In genomic region chr10:27747096-27747451, GRCh38 we compare ENCODE assay signal across 15 cellular contexts. TPM values are rescaled to one million over a fixed set of nuclear protein-coding genes. Genes with fewer than 3 reads are reported as not detected.
DNase-seq lines count a peak whose midpoint lies in the region; ATAC-seq and TF ChIP-seq lines count a peak whose summit lies in the region.
"Had no signal": no experiment of that assay in that cellular context is flagged by ENCODE, and none has a peak within 500 bp of the region (broad histone marks: within the 10 kb centered on the region; RNA-seq: fewer than 3 reads in every experiment).

No MANE protein-coding gene starts in this region.

- no TSS peak for BruUV-seq in MCF 10A (replicated peaks; lab: Mats Ljungman, UMichigan)

- CTCF ChIA-PET in CD4-positive, alpha-beta memory T cell (lab: Charles Lee; ENCODE audit: partially characterized antibody) = interaction anchor here (1.1 to 1.4 kb wide), 2 partner anchors 494 to 646 kb away, joined by 3 to 5 read pairs; no protein-coding TSS in a partner anchor
- CTCF ChIA-PET in naive thymus-derived CD4-positive, alpha-beta T cell (lab: Charles Lee) = no interaction called here
- CTCF ChIA-PET in MCF 10A (lab: Yijun Ruan, JAX) = interaction anchor here (0.7 kb wide), 1 partner anchor 131 kb away, joined by 3 read pairs; no protein-coding TSS in a partner anchor

- H3K9me3 ChIP-seq in CD4-positive, alpha-beta memory T cell (ENCODE audit: control insufficient read depth in 1 of 2, low read length in 2 of 2) = no peaks in the 10 kb centered on the region
- no peaks in the 10 kb centered on the region for H3K9me3 ChIP-seq in GM23248 (ENCODE audit: low read depth)
- H3K9me3 ChIP-seq in naive thymus-derived CD4-positive, alpha-beta T cell (ENCODE audit: control insufficient read depth in 2 of 3, low read length in 3 of 3) = no peaks in the 10 kb centered on the region
- H3K9me3 ChIP-seq: heart right ventricle, right atrium auricular region, upper lobe of left lung had no signal

- H4K20me1 ChIP-seq in GM23248 (ENCODE audit: insufficient read depth) = no peaks in the 10 kb centered on the region

- no peak overlapping the region for H3K9ac ChIP-seq in GM23248

- no peak overlapping the region for H3K4me2 ChIP-seq in GM23248 (ENCODE audit: unreplicated experiment)

- H3K9me3 Mint-ChIP-seq in CD4-positive, alpha-beta memory T cell = peaks cover 0 to 3% (median 0%) of the 10 kb centered on the region in 8 donors
- no peaks in the 10 kb centered on the region for H3K9me3 Mint-ChIP-seq in central memory CD8-positive, alpha-beta T cell
- peaks cover 0 to 2% (median 0%) of the 10 kb centered on the region in 11 donors for H3K9me3 Mint-ChIP-seq in naive thymus-derived CD4-positive, alpha-beta T cell
- no peaks in the 10 kb centered on the region for H3K9me3 Mint-ChIP-seq in MCF 10A (ENCODE audit: unreplicated experiment)

- peaks cover 37 to 42% of the 10 kb centered on the region in 2 donors for H3K27me3 Mint-ChIP-seq in CD4-positive, alpha-beta memory T cell
- H3K27me3 Mint-ChIP-seq in central memory CD8-positive, alpha-beta T cell = peaks cover 84% of the 10 kb centered on the region
- H3K27me3 Mint-ChIP-seq in naive thymus-derived CD4-positive, alpha-beta T cell = peaks cover 53 to 81% (median 67%) of the 10 kb centered on the region in 5 donors
- no peaks in the 10 kb centered on the region for H3K27me3 Mint-ChIP-seq in MCF 10A (ENCODE audit: insufficient read depth, unreplicated experiment)

- peaks cover 45% of the 10 kb centered on the region for H3K4me1 ChIP-seq in CD4-positive, alpha-beta memory T cell (ENCODE audit: insufficient read depth, low read length)
- peaks cover 7% of the 10 kb centered on the region; the same call in 1 of the 2 replicates for H3K4me1 ChIP-seq in GM23248 (ENCODE audit: insufficient read depth)
- peaks cover 27 to 37% of the 10 kb centered on the region in 2 donors for H3K4me1 ChIP-seq in naive thymus-derived CD4-positive, alpha-beta T cell (ENCODE audit: control insufficient read depth in 2 of 2, insufficient read depth in 2 of 2, low read length in 2 of 2)

- no peaks in the 10 kb centered on the region for H3K9me2 ChIP-seq in GM23248 (ENCODE audit: insufficient read depth)

- peaks cover 35% of the 10 kb centered on the region for H3K27me3 ChIP-seq in CD4-positive, alpha-beta memory T cell (ENCODE audit: insufficient read depth, low read length)
- H3K27me3 ChIP-seq in GM23248 (replicated peaks; ENCODE audit: insufficient read depth) = peaks cover 14% of the 10 kb centered on the region
- peaks cover 8 to 41% of the 10 kb centered on the region in 2 donors for H3K27me3 ChIP-seq in naive thymus-derived CD4-positive, alpha-beta T cell (ENCODE audit: control insufficient read depth in 2 of 2, insufficient read depth in 2 of 2, low read length in 2 of 2)

- 69 to 75% methylated on average over 10 of the region's 10 CpGs for WGBS in GM23248 (ENCODE audit: low coverage in 1 of 2, low lambda C conversion rate in 2 of 2, missing lambda C conversion rate in 2 of 2), 2 experiments

- peak overlapping the region in 6 of 8 donors; percentile 69 to 87 (median 73) for H3K4me3 Mint-ChIP-seq in CD4-positive, alpha-beta memory T cell
- peak overlapping the region; percentile 2 for H3K4me3 Mint-ChIP-seq in central memory CD8-positive, alpha-beta T cell
- H3K4me3 Mint-ChIP-seq in naive thymus-derived CD4-positive, alpha-beta T cell = peak overlapping the region in 8 of 10 donors; percentile 45 to 93 (median 76)
- H3K4me3 Mint-ChIP-seq in MCF 10A (ENCODE audit: unreplicated experiment) = no peak overlapping the region

- in situ Hi-C loops in GM23248 (cut with MboI) = no loop called here

- peaks cover 0 to 6% of the 10 kb centered on the region in 2 donors for H3K36me3 Mint-ChIP-seq in CD4-positive, alpha-beta memory T cell
- H3K36me3 Mint-ChIP-seq in central memory CD8-positive, alpha-beta T cell (ENCODE audit: insufficient read depth) = peaks cover 16% of the 10 kb centered on the region
- peaks cover 0 to 5% (median 0%) of the 10 kb centered on the region in 5 donors for H3K36me3 Mint-ChIP-seq in naive thymus-derived CD4-positive, alpha-beta T cell
- H3K36me3 Mint-ChIP-seq in MCF 10A (ENCODE audit: insufficient read depth, unreplicated experiment) = no peaks in the 10 kb centered on the region

- no peaks in the 10 kb centered on the region for H3F3A ChIP-seq in GM23248 (ENCODE audit: insufficient read depth)

- POLR2A ChIA-PET in CD4-positive, alpha-beta memory T cell (lab: Charles Lee; ENCODE audit: partially characterized antibody) = no interaction called here
- POLR2A ChIA-PET in naive thymus-derived CD4-positive, alpha-beta T cell (lab: Charles Lee) = no interaction called here
- POLR2A ChIA-PET in MCF 10A (lab: Yijun Ruan, JAX) = no interaction called here

- no peak overlapping the region for H3K27ac ChIP-seq in CD4-positive, alpha-beta memory T cell (ENCODE audit: low read depth, low read length)
- H3K27ac ChIP-seq in GM23248 = no peak overlapping the region
- no peak overlapping the region for H3K27ac ChIP-seq in naive thymus-derived CD4-positive, alpha-beta T cell (ENCODE audit: low read depth, low read length)
- H3K27ac ChIP-seq: C4-2B, heart right ventricle, right atrium auricular region, upper lobe of left lung had no signal

- H3K4me3 ChIP-seq in CD4-positive, alpha-beta memory T cell (ENCODE audit: low read length in 2 of 2) = no peak overlapping the region
- 0 out of 2 replicates have a peak overlapping the region, but pooled peaks have one; percentile 77 for H3K4me3 ChIP-seq in GM23248
- no peak overlapping the region for H3K4me3 ChIP-seq in naive thymus-derived CD4-positive, alpha-beta T cell (ENCODE audit: low read length)

- H3K4me1 Mint-ChIP-seq in CD4-positive, alpha-beta memory T cell = peaks cover 23 to 38% (median 29%) of the 10 kb centered on the region in 4 donors
- peaks cover 31% of the 10 kb centered on the region for H3K4me1 Mint-ChIP-seq in central memory CD8-positive, alpha-beta T cell
- H3K4me1 Mint-ChIP-seq in naive thymus-derived CD4-positive, alpha-beta T cell = peaks cover 19 to 32% (median 29%) of the 10 kb centered on the region in 7 donors
- no peaks in the 10 kb centered on the region for H3K4me1 Mint-ChIP-seq in MCF 10A (ENCODE audit: insufficient read depth, unreplicated experiment)

- H3K79me2 ChIP-seq in GM23248 (ENCODE audit: insufficient read depth) = peaks cover 17% of the 10 kb centered on the region

- no peaks in the 10 kb centered on the region for H3K36me3 ChIP-seq in CD4-positive, alpha-beta memory T cell (ENCODE audit: insufficient read depth, low read length)
- H3K36me3 ChIP-seq in GM23248 (ENCODE audit: low read depth) = no peaks in the 10 kb centered on the region
- H3K36me3 ChIP-seq in naive thymus-derived CD4-positive, alpha-beta T cell (ENCODE audit: control insufficient read depth in 2 of 3, insufficient read depth in 3 of 3, low read length in 3 of 3) = no peaks in the 10 kb centered on the region
- H3K36me3 ChIP-seq: heart right ventricle, right atrium auricular region, upper lobe of left lung had no signal

- H2AFZ ChIP-seq in GM23248 = no peak overlapping the region

- no peak for ATAC-seq in central memory CD8-positive, alpha-beta T cell (replicated peaks; ENCODE audit: extremely low read depth, poor library complexity, severe bottlenecking)
- ATAC-seq in naive thymus-derived CD4-positive, alpha-beta T cell = no peak
- no peak for ATAC-seq in GM18873 (IDR thresholded peaks at IDR 0.05; ENCODE audit: low FRiP score, unreplicated experiment)
- ATAC-seq: heart right ventricle had no signal

- peak in 1 of 5 donors; percentile 5 for DNase-seq in CD4-positive, alpha-beta memory T cell
- DNase-seq in GM23248 = no peak
- DNase-seq in central memory CD8-positive, alpha-beta T cell (ENCODE audit: low spot score in 2 of 2) = no peak
- DNase-seq in naive thymus-derived CD4-positive, alpha-beta T cell = peak in 1 of 9 donors; percentile 16
- no peak for DNase-seq in DMS79 treated with DMSO at 0.1 percent for 48 hours (lab: John Stamatoyannopoulos, UW)
- DNase-seq in MCF 10A (ENCODE audit: unreplicated experiment) = no peak
- DNase-seq: heart right ventricle, NCI-H1417 treated with DMSO at 0.1 percent for 48 hours, NCI-H226, upper lobe of left lung had no signal

- peak overlapping the region in 1 of 7 donors; percentile 65 for H3K27ac Mint-ChIP-seq in CD4-positive, alpha-beta memory T cell
- H3K27ac Mint-ChIP-seq in central memory CD8-positive, alpha-beta T cell (ENCODE audit: low read depth) = no peak overlapping the region
- no peak overlapping the region for H3K27ac Mint-ChIP-seq in naive thymus-derived CD4-positive, alpha-beta T cell
- no peak overlapping the region for H3K27ac Mint-ChIP-seq in MCF 10A (ENCODE audit: low read depth, unreplicated experiment)

- intact Hi-C loops in CD4-positive, alpha-beta memory T cell (cut with micrococcal nuclease) = no loop called here
- intact Hi-C loops in naive thymus-derived CD4-positive, alpha-beta T cell (cut with micrococcal nuclease) = loop anchor here (5.0 to 10.0 kb wide), 3 partner anchors 302 to 1532 kb away; partner anchors contain the start of genes BAMBI (in 1 of the 2) and GAD2 (in 1 of the 2)
- intact Hi-C loops in MCF 10A (cut with micrococcal nuclease) = no loop called here

- TF ChIP-seq CTCF in MCF 10A (IDR thresholded peaks at IDR 0.05; ENCODE audit: unreplicated experiment) = no peak

RNA-seq across cellular contexts. Expression of gene MKX, which starts 1.5 kb away (rescaled TPM):
- not detected for total RNA-seq in CD4-positive, alpha-beta memory T cell
- not detected for polyA plus RNA-seq in CD4-positive, alpha-beta memory T cell
- 41.4 and 44.1 TPM in 2 replicates for total RNA-seq in GM23248 (2014; rRNA removed; shearing (Covaris generic))
- polyA plus RNA-seq in GM23248 (2016; fragmentation: Nextera tagmentation; extraction: Ambion mirVana) = 35.9 and 36.2 TPM in 2 replicates
- total RNA-seq in naive thymus-derived CD4-positive, alpha-beta T cell = not detected
- not detected for polyA plus RNA-seq in naive thymus-derived CD4-positive, alpha-beta T cell
- not detected in 2 replicates for total RNA-seq in MCF 10A (2022)
- total RNA-seq: G401, SK-MEL-5 had no signal

Comparison
In these comparisons a context has a peak if more than half of its experiments do, and no peak if none do; other contexts are left out.
1. RNA of gene MKX, which starts 1.5 kb away (total RNA-seq): 41.4 to 44.1 TPM in GM23248; not detected in CD4-positive, alpha-beta memory T cell, not detected in MCF 10A and not detected in naive thymus-derived CD4-positive, alpha-beta T cell; every median in the first group is over 10 times any median in the second.
2. intact Hi-C loops: an anchor here in naive thymus-derived CD4-positive, alpha-beta T cell (5.0 to 10.0 kb wide); none called in CD4-positive, alpha-beta memory T cell and MCF 10A.